11 cellular contexts compared by ENCODE assay signal in genomic region chr16:30551781-30552180, GRCh38. TPM values are rescaled to one million over a fixed set of nuclear protein-coding genes. Genes with fewer than 3 reads are reported as not detected.
DNase-seq lines count a peak whose midpoint lies in the region; ATAC-seq and TF ChIP-seq lines count a peak whose summit lies in the region.
"Had no signal": no experiment of that assay in that cellular context is flagged by ENCODE, and none has a peak within 500 bp of the region (broad histone marks: within the 10 kb centered on the region; RNA-seq: fewer than 3 reads in every experiment).

No MANE protein-coding gene starts in this region.

- no peak overlapping the region for H3K4me3 ChIP-seq in hepatocyte

- no peaks in the 10 kb centered on the region for H3K36me3 ChIP-seq in hepatocyte (replicated peaks; ENCODE audit: insufficient read depth, low read depth)

- no peaks in the 10 kb centered on the region for H3K9me3 ChIP-seq in hepatocyte (ENCODE audit: low read depth)

- H2AFZ ChIP-seq in hepatocyte: no peak overlapping the region

- H3K27ac ChIP-seq in hepatocyte: peak overlapping the region; percentile 67

- H3K4me3 Mint-ChIP-seq in Calu3 (ENCODE audit: low read depth, unreplicated experiment): no peak overlapping the region
- H3K4me3 Mint-ChIP-seq in endothelial cell (ENCODE audit: unreplicated experiment): no peak overlapping the region

- no peaks in the 10 kb centered on the region for H4K20me1 ChIP-seq in hepatocyte (ENCODE audit: insufficient read depth, poor library complexity, severe bottlenecking)

- peaks cover 18% of the 10 kb centered on the region for H3K4me1 Mint-ChIP-seq in Calu3 (ENCODE audit: low read depth, unreplicated experiment)
- peaks cover 25% of the 10 kb centered on the region for H3K4me1 Mint-ChIP-seq in endothelial cell (ENCODE audit: unreplicated experiment)

- CTCF ChIA-PET in Calu3 (lab: Charles Lee): interaction anchor here (0.5 kb wide), 1 partner anchor 85 kb away, joined by 3 read pairs; no protein-coding TSS in a partner anchor

- ATAC-seq in GM21390 (IDR thresholded peaks at IDR 0.05; ENCODE audit: unreplicated experiment): no peak
- no peak for ATAC-seq in HG03139 (IDR thresholded peaks at IDR 0.05; ENCODE audit: unreplicated experiment)
- ATAC-seq: left lobe of liver, right cardiac atrium had no signal

- H3K79me2 ChIP-seq in hepatocyte: peaks cover 53% of the 10 kb centered on the region

- H3K27me3 ChIP-seq in hepatocyte: no peaks in the 10 kb centered on the region

- TF ChIP-seq CTCF in hepatocyte (IDR thresholded peaks at IDR 0.05; ENCODE audit: poor library complexity): no peak
- no peak for TF ChIP-seq CTCF in Calu3 (IDR thresholded peaks at IDR 0.05; ENCODE audit: unreplicated experiment)
- TF ChIP-seq CTCF in endothelial cell (IDR thresholded peaks at IDR 0.05; ENCODE audit: unreplicated experiment): no peak

- BruUV-seq in Calu3 (replicated peaks; lab: Mats Ljungman, UMichigan): no TSS peak

- DNase-seq in T-helper 2 cell: peak in 4 of 5 experiments; percentile 53 to 94 (median 78)
- peak; percentile 62 for DNase-seq in activated T-cell treated with anti-CD3 and anti-CD28 coated beads for 24 hours (ENCODE audit: low read depth)
- no peak for DNase-seq in hepatocyte (ENCODE audit: low spot score)
- peak; percentile 73 for DNase-seq in stimulated activated CD8-positive, alpha-beta memory T cell treated with anti-CD3 and anti-CD28 coated beads, Interleukin-4, amount 100 ng/mL, for 48 hours
- DNase-seq in Calu3: no peak
- no peak for DNase-seq in endothelial cell (ENCODE audit: low spot score)
- DNase-seq: NCI-H446 had no signal

- H3K9me3 Mint-ChIP-seq in Calu3 (ENCODE audit: low read depth, unreplicated experiment) (no peaks in the 10 kb centered on the region), endothelial cell (ENCODE audit: unreplicated experiment) (no peaks in the 10 kb centered on the region)

- WGBS in hepatocyte (ENCODE audit: low lambda C conversion rate, missing lambda C conversion rate): 41% methylated on average over 3 of the region's 3 CpGs

- H3K27me3 Mint-ChIP-seq in Calu3 (ENCODE audit: unreplicated experiment) (no peaks in the 10 kb centered on the region), endothelial cell (ENCODE audit: unreplicated experiment) (peaks cover 9% of the 10 kb centered on the region)

- H3K9me2 ChIP-seq in hepatocyte (replicated peaks; ENCODE audit: insufficient read depth): no peaks in the 10 kb centered on the region

- peaks cover 30% of the 10 kb centered on the region for H3K4me1 ChIP-seq in hepatocyte (ENCODE audit: insufficient read depth)

- H3K36me3 Mint-ChIP-seq in Calu3 (ENCODE audit: insufficient read depth, unreplicated experiment): peaks cover 25% of the 10 kb centered on the region
- peaks cover 15% of the 10 kb centered on the region for H3K36me3 Mint-ChIP-seq in endothelial cell (ENCODE audit: low read depth, unreplicated experiment)

- intact Hi-C loops in Calu3 (cut with micrococcal nuclease; ENCODE audit: unreplicated experiment): no loop called here

- H3K27ac Mint-ChIP-seq in Calu3 (ENCODE audit: unreplicated experiment) (no peak overlapping the region), endothelial cell (ENCODE audit: unreplicated experiment) (no peak overlapping the region)

- H3K4me2 ChIP-seq in hepatocyte: no peak overlapping the region

RNA-seq across cellular contexts. Expression of gene ZNF764, which starts 6.4 kb away (rescaled TPM):
- total RNA-seq in hepatocyte (9.8 and 13.8 TPM in 2 replicates), Calu3 (2022) (16.5 and 16.7 TPM in 2 replicates), endothelial cell (ENCODE audit: unreplicated experiment) (13.8 TPM)
- 12.1 and 12.5 TPM in 2 replicates for polyA plus RNA-seq in hepatocyte

RNA-seq across cellular contexts. Expression of gene ZNF747, which starts 17.1 kb away (rescaled TPM):
- total RNA-seq in hepatocyte: 11.1 and 13.4 TPM in 2 replicates
- 9.9 and 10.5 TPM in 2 replicates for polyA plus RNA-seq in hepatocyte
- total RNA-seq in Calu3 (2022): 12.3 and 15.4 TPM in 2 replicates
- 9.7 TPM for total RNA-seq in endothelial cell (ENCODE audit: unreplicated experiment)

RNA-seq across cellular contexts. Expression of gene ZNF688, which starts 19.7 kb away (rescaled TPM):
- 7.1 and 9.8 TPM in 2 replicates for total RNA-seq in hepatocyte
- polyA plus RNA-seq in hepatocyte: 21.0 and 21.3 TPM in 2 replicates
- 11.8 and 13.5 TPM in 2 replicates for total RNA-seq in Calu3 (2022)
- 9.6 TPM for total RNA-seq in endothelial cell (ENCODE audit: unreplicated experiment)

RNA-seq across cellular contexts. Expression of gene ZNF768, which starts 25.4 kb away (rescaled TPM):
- total RNA-seq in hepatocyte: 37.6 and 44.1 TPM in 2 replicates
- polyA plus RNA-seq in hepatocyte: 19.9 and 25.2 TPM in 2 replicates
- 40.8 and 42.6 TPM in 2 replicates for total RNA-seq in Calu3 (2022)
- 31.4 TPM for total RNA-seq in endothelial cell (ENCODE audit: unreplicated experiment)

RNA-seq across cellular contexts. Expression of gene ZNF785, which starts 33.7 kb away (rescaled TPM):
- 10.8 and 11.7 TPM in 2 replicates for total RNA-seq in hepatocyte
- polyA plus RNA-seq in hepatocyte: 7.3 and 10.0 TPM in 2 replicates
- 22.2 and 22.9 TPM in 2 replicates for total RNA-seq in Calu3 (2022)
- total RNA-seq in endothelial cell (ENCODE audit: unreplicated experiment): 33.5 TPM

Comparison
In these comparisons a context has a peak if more than half of its experiments do, and no peak if none do; other contexts are left out.
1. DNase-seq: peak in T-helper 2 cell (4 of 5), activated T-cell treated with anti-CD3 and anti-CD28 coated beads for 24 hours (single experiment) and stimulated activated CD8-positive, alpha-beta memory T cell treated with anti-CD3 and anti-CD28 coated beads, Interleukin-4, amount 100 ng/mL, for 48 hours (single experiment); none in hepatocyte (single experiment), Calu3 (single experiment) and endothelial cell (single experiment).